21 cellular contexts compared by ENCODE assay signal in genomic region chr4:154366956-154367355, GRCh38.
A peak's percentile ranks its signal among the peaks of the same experiment; 100 is the strongest.
DNase-seq lines count a peak whose midpoint lies in the region; ATAC-seq, FAIRE-seq and TF ChIP-seq lines count a peak whose summit lies in the region.
"Had no signal": no experiment of that assay in that cellular context is flagged by ENCODE, and none has a peak within 500 bp of the region (broad histone marks: within the 10 kb centered on the region; RNA-seq: fewer than 3 reads in every experiment).

No MANE protein-coding gene starts in this region.

- no peaks in the 10 kb centered on the region for H3K9me1 ChIP-seq in K562 (ENCODE audit: control insufficient read depth, insufficient read depth, low read length)

- H3K27ac Mint-ChIP-seq in GM23338, result no peak overlapping the region
- H3K27ac Mint-ChIP-seq: CD4-positive, alpha-beta T cell; natural killer cell had no signal

- TF ChIP-seq CTCF in GM23338 (conservative IDR thresholded peaks at IDR 0.05; ENCODE audit: low read depth in 2 of 2) (no peak), K562 (IDR thresholded peaks at IDR 0.05 in 2 of 3, conservative IDR thresholded peaks at IDR 0.05 in 1 of 3; ENCODE audit: insufficient read depth in 2 of 3, low read depth in 1 of 3, low read length in 3 of 3) (no peak), smooth muscle cell (IDR thresholded peaks at IDR 0.05; ENCODE audit: borderline replicate concordance, insufficient read depth, poor library complexity, severe bottlenecking) (no peak)

- in situ Hi-C loops in K562 (cut with MboI), result no loop called here

- H3K79me2 ChIP-seq in GM23338 (replicated peaks; ENCODE audit: insufficient read depth) (no peaks in the 10 kb centered on the region), K562 (ENCODE audit: control insufficient read depth, insufficient read depth, low read length) (no peaks in the 10 kb centered on the region), smooth muscle cell (ENCODE audit: low read depth) (no peaks in the 10 kb centered on the region)

- H2AFZ ChIP-seq in GM23338 (0 out of 2 replicates have a peak overlapping the region, but pooled peaks have one; percentile 18), K562 (ENCODE audit: low read depth, low read length) (no peak overlapping the region), smooth muscle cell (ENCODE audit: low read depth) (peak overlapping the region; percentile 26)

- intact Hi-C loops in K562 (cut with micrococcal nuclease), result no loop called here

- CTCF ChIA-PET in K562 (lab: Yijun Ruan, JAX; ENCODE audit: low intra/inter-chr PET ratio), result no interaction called here

- BruUV-seq in K562 (replicated peaks; lab: Mats Ljungman, UMichigan), result no TSS peak

- H3K9me3 Mint-ChIP-seq in GM23338, result no peaks in the 10 kb centered on the region
- H3K9me3 Mint-ChIP-seq: CD4-positive, alpha-beta T cell; central memory CD8-positive, alpha-beta T cell had no signal

- H3K27me3 ChIP-seq in GM23338 (ENCODE audit: insufficient read depth), result no peaks in the 10 kb centered on the region
- no peaks in the 10 kb centered on the region for H3K27me3 ChIP-seq in K562 (ENCODE audit: control insufficient read depth in 2 of 2, insufficient read depth in 2 of 2, low read length in 2 of 2)
- H3K27me3 ChIP-seq in smooth muscle cell (ENCODE audit: low read depth), result peaks cover 5% of the 10 kb centered on the region
- H3K27me3 ChIP-seq: heart left ventricle, spleen, testis had no signal

- no peak for TF ChIP-seq POLR2A in K562 (conservative IDR thresholded peaks at IDR 0.05)

- WGBS in K562 (ENCODE audit: insufficient coverage, low coverage, missing lambda C conversion rate), result 53% methylated on average over 3 of the region's 4 CpGs
- 72% methylated on average over 4 of the region's 4 CpGs for WGBS in smooth muscle cell (ENCODE audit: low lambda C conversion rate)

- H3K4me3 ChIP-seq in GM23338, result no peak overlapping the region
- H3K4me3 ChIP-seq in K562, result no peak overlapping the region
- no peak overlapping the region for H3K4me3 ChIP-seq in smooth muscle cell
- H3K4me3 ChIP-seq: heart left ventricle, lung, spleen, testis had no signal

- no peaks in the 10 kb centered on the region for H4K20me1 ChIP-seq in GM23338 (replicated peaks; ENCODE audit: insufficient read depth)
- no peaks in the 10 kb centered on the region; the same call in 1 of the 2 replicates for H4K20me1 ChIP-seq in K562 (replicated peaks; ENCODE audit: control insufficient read depth, insufficient read depth, low read length)
- no peaks in the 10 kb centered on the region for H4K20me1 ChIP-seq in smooth muscle cell (ENCODE audit: low read depth)

- H3K27me3 Mint-ChIP-seq in GM23338 (ENCODE audit: insufficient read depth, low read depth, poor library complexity), result peaks cover 2% of the 10 kb centered on the region

- H3K27ac ChIP-seq in GM23338 (ENCODE audit: low read depth) (no peak overlapping the region), K562 (ENCODE audit: extremely low read depth, low read depth, low read length) (no peak overlapping the region), smooth muscle cell (ENCODE audit: low read depth) (no peak overlapping the region)
- H3K27ac ChIP-seq: heart left ventricle, testis had no signal

- H3K4me2 ChIP-seq in GM23338 (no peak overlapping the region), K562 (ENCODE audit: insufficient read depth, low read length) (no peak overlapping the region), smooth muscle cell (no peak overlapping the region)

- no peaks in the 10 kb centered on the region for H3K36me3 Mint-ChIP-seq in GM23338 (ENCODE audit: low read depth)

- H3K9me2 ChIP-seq in GM23338 (ENCODE audit: insufficient read depth), result no peaks in the 10 kb centered on the region

- no peak for TF ChIP-seq EP300 in K562 (IDR thresholded peaks at IDR 0.05; ENCODE audit: low read length)

- H3K4me1 ChIP-seq in GM23338 (ENCODE audit: insufficient read depth) (peaks cover 8% of the 10 kb centered on the region; the same call in 1 of the 2 replicates), K562 (replicated peaks in 1 of 2; ENCODE audit: control insufficient read depth in 2 of 2, insufficient read depth in 2 of 2, low read length in 2 of 2) (peaks cover 0 to 4% of the 10 kb centered on the region in 2 experiments; a peak in 2 of 5 replicates), smooth muscle cell (ENCODE audit: low read depth) (no peaks in the 10 kb centered on the region)

- TF ChIP-seq RAD21 in K562 (CRISPR knock-in tag; conservative IDR thresholded peaks at IDR 0.05 in 1 of 2, IDR thresholded peaks at IDR 0.05 in 1 of 2), result no peak

- peaks cover 17% of the 10 kb centered on the region for H3K4me1 Mint-ChIP-seq in GM23338

- no peaks in the 10 kb centered on the region for H3K36me3 ChIP-seq in GM23338 (ENCODE audit: insufficient read depth)
- H3K36me3 ChIP-seq in K562 (ENCODE audit: control insufficient read depth, insufficient read depth, low read length), result peaks cover 2% of the 10 kb centered on the region; the same call in 1 of the 3 replicates
- H3K36me3 ChIP-seq in smooth muscle cell (ENCODE audit: low read depth), result no peaks in the 10 kb centered on the region
- H3K36me3 ChIP-seq: heart left ventricle, spleen had no signal

- FAIRE-seq in K562 (lab: Jason Lieb, UNC), result no peak

- H3K9me3 ChIP-seq in K562 (replicated peaks; ENCODE audit: control insufficient read depth, insufficient read depth, low read depth, low read length), result no peaks in the 10 kb centered on the region
- H3K9me3 ChIP-seq in smooth muscle cell (replicated peaks; ENCODE audit: low read depth), result no peaks in the 10 kb centered on the region
- H3K9me3 ChIP-seq: heart left ventricle, spleen, testis had no signal

- POLR2A ChIA-PET in K562 (lab: Yijun Ruan, JAX), result no interaction called here

- DNase-seq in GM23338 (ENCODE audit: low spot score) (peak; percentile 9), K562 (ENCODE audit: extremely low read depth in 1 of 4, low spot score in 3 of 4) (no peak), islet precursor cell (peak; percentile 62), smooth muscle cell (lab: John Stamatoyannopoulos, UW; ENCODE audit: unreplicated experiment) (no peak), Kasumi-1 (lab: John Stamatoyannopoulos, UW) (no peak), NCI-H2029 treated with DMSO at 0.1 percent for 48 hours (lab: John Stamatoyannopoulos, UW) (no peak)
- DNase-seq: activated CD4-positive, alpha-beta T cell treated with anti-CD3 and anti-CD28 coated beads, Interleukin-2, amount 50 U/mL, for 1 hour; activated gamma-delta T cell; CD4-positive, alpha-beta T cell; effector memory CD4-positive, alpha-beta T cell; natural killer cell; NCI-H1048; NCI-H524; spleen; SW 1271; testis had no signal

- H3K4me3 Mint-ChIP-seq in GM23338, result no peak overlapping the region
- H3K4me3 Mint-ChIP-seq: CD4-positive, alpha-beta T cell; central memory CD8-positive, alpha-beta T cell; natural killer cell had no signal

- H3F3A ChIP-seq in GM23338 (replicated peaks; ENCODE audit: low read depth) (no peaks in the 10 kb centered on the region), smooth muscle cell (ENCODE audit: low read depth) (no peaks in the 10 kb centered on the region)

- ATAC-seq in GM23338 (peak; percentile 81), K562 (peak; percentile 50), GM18907 (IDR thresholded peaks at IDR 0.05; ENCODE audit: unreplicated experiment) (no peak), HG02571 (IDR thresholded peaks at IDR 0.05; ENCODE audit: unreplicated experiment) (no peak)

- no peak overlapping the region for H3K9ac ChIP-seq in K562 (ENCODE audit: insufficient read depth in 1 of 2, low read depth in 2 of 2, low read length in 2 of 2)
- H3K9ac ChIP-seq in smooth muscle cell (ENCODE audit: low read depth), result no peak overlapping the region

TF ChIP-seq in GM23338, 12 proteins besides CTCF, POLR2A, EP300 and RAD21 (continues in another document):
- TF ChIP-seq ZNF114 (CRISPR knock-in tag; IDR thresholded peaks at IDR 0.05), result no peak
- no peak for TF ChIP-seq NANOG (IDR thresholded peaks at IDR 0.05; ENCODE audit: borderline replicate concordance)

TF ChIP-seq in K562, 482 proteins besides CTCF, POLR2A, EP300 and RAD21 (continues in another document):
- TF ChIP-seq KDM1A (IDR thresholded peaks at IDR 0.05) (no peak), STAT6 (CRISPR knock-in tag; IDR thresholded peaks at IDR 0.05) (no peak), RNF219 (CRISPR knock-in tag; IDR thresholded peaks at IDR 0.05) (no peak), ZNF354B (CRISPR knock-in tag; IDR thresholded peaks at IDR 0.05) (no peak), KLF1 (tag; IDR thresholded peaks at IDR 0.05) (no peak)

Comparison
In these comparisons a context has a peak if more than half of its experiments do, and no peak if none do; other contexts are left out.
1. ATAC-seq: peak in GM23338 (single experiment) and K562 (single experiment); none in GM18907 (single experiment) and HG02571 (single experiment).
2. DNase-seq: peak in GM23338 (single experiment) and islet precursor cell (single experiment); none in K562 (0 of 4), smooth muscle cell (single experiment), Kasumi-1 (0 of 2) and NCI-H2029 treated with DMSO at 0.1 percent for 48 hours (single experiment).